ENCODE assay signal across 8 cellular contexts in the genomic region with DNA sequence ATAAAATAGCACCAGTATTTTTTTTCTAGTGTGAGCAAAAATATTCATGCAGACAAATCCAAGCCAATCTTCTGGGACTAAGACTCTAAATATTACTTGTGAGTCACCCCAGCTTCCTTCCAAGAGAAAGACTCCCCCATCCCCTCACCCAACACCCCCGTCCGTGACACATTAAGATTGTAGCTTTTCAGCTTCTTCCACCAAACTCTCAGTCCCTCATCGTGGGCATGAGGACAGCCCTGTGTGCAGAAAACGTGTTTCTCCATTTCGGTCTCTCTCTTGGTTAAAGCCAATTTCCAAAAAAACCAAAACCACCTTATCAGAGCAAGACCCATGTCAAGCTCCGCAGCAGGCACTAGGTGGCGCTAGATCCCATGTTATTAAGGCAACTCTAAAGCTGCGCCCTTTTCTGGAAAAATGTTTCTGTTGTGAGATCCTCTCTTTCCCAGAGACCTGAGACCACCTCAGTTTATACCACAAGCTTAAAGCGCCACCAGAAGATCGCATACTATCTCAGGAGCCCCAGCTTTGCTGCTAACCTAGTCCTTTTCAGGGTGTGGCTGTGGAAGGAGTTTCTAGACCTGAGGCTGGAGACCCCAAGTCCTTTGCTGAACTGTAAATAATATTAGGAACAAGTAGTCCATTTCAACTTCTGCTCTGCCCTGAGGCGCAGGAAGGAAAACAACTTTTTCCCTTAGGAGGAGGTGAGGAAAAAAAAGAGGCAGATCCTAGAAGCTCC.
A peak's percentile ranks its signal among the peaks of the same experiment; 100 is the strongest.
DNase-seq lines count a peak whose midpoint lies in the region; ATAC-seq and TF ChIP-seq lines count a peak whose summit lies in the region.

No MANE protein-coding gene starts in this region.

- H3K27me3 ChIP-seq in H9 (ENCODE audit: insufficient read depth, low read length) (no peaks in the 10 kb centered on the region), layer of hippocampus (ENCODE audit: control insufficient read depth, insufficient read depth, low read length) (no peaks in the 10 kb centered on the region)

- no peak overlapping the region for H2BK5ac ChIP-seq in H9 (ENCODE audit: insufficient read length, low read length)

- peak overlapping the region; percentile 94 for H2AFZ ChIP-seq in H9 (ENCODE audit: low read length)

- H3K14ac ChIP-seq in H9 (ENCODE audit: insufficient read depth, low read length), result no peak overlapping the region

- no peak overlapping the region for H2BK15ac ChIP-seq in H9 (ENCODE audit: low read depth, low read length)

- in situ Hi-C loops in ACHN (cut with HindIII; ENCODE audit: low pct_ligation_motif_present, low pct_unique_long_range_greater_than_20kb, low sequenced_read_pairs), result no loop called here

- H3T11ph ChIP-seq in H9 (ENCODE audit: low read length), result no peak overlapping the region

- no peaks in the 10 kb centered on the region for H3K36me3 Mint-ChIP-seq in H9 (ENCODE audit: insufficient read depth in 1 of 3, low read depth in 3 of 3)

- no peak overlapping the region for H3K23ac ChIP-seq in H9 (ENCODE audit: insufficient read length, low read depth, low read length)

- peak; percentile 95 for TF ChIP-seq CTCF in H9 (conservative IDR thresholded peaks at IDR 0.05)

- peak overlapping the region; percentile 6 to 19; a peak in 4 of 5 replicates for H3K4me3 Mint-ChIP-seq in H9

- H2BK12ac ChIP-seq in H9 (ENCODE audit: insufficient read length, low read depth, low read length), result no peak overlapping the region

- H4K8ac ChIP-seq in H9 (replicated peaks; ENCODE audit: insufficient read length, low read depth, low read length), result no peak overlapping the region

- peak overlapping the region; percentile 6 for H3K4me2 ChIP-seq in H9 (ENCODE audit: insufficient read depth, insufficient read length, low read length)

- H3K56ac ChIP-seq in H9 (ENCODE audit: insufficient read length, low read depth, low read length), result no peak overlapping the region

- H3K4me1 Mint-ChIP-seq in H9, result peaks cover 51 to 59% of the 10 kb centered on the region in 2 experiments

- H2BK120ac ChIP-seq in H9 (ENCODE audit: low read depth, low read length, poor library complexity, severe bottlenecking), result no peak overlapping the region

- H3K9me3 Mint-ChIP-seq in H9, result no peaks in the 10 kb centered on the region

- H3K27ac ChIP-seq in H9 (ENCODE audit: insufficient read length, low read depth, low read length) (no peak overlapping the region), cingulate gyrus (ENCODE audit: low read depth, low read length) (peak overlapping the region; percentile 58), layer of hippocampus (ENCODE audit: low read depth, low read length) (peak overlapping the region; percentile 10)

- no peaks in the 10 kb centered on the region for H3K79me2 ChIP-seq in H9 (ENCODE audit: insufficient read depth, low read length)

- no peak for ATAC-seq in GM19395 (IDR thresholded peaks at IDR 0.05; ENCODE audit: unreplicated experiment)

- H3K4ac ChIP-seq in H9 (ENCODE audit: low read depth, low read length), result no peak overlapping the region

- no peaks in the 10 kb centered on the region for H4K20me1 ChIP-seq in H9 (ENCODE audit: control insufficient read depth, insufficient read depth, insufficient read length)

- no CpG with 5 or more reads among the region's 11 CpGs for WGBS in H9 (ENCODE audit: extremely low coverage, insufficient read length, low lambda C conversion rate)

- no peak overlapping the region for H2AK5ac ChIP-seq in H9 (ENCODE audit: insufficient read length, low read length)

- no peak overlapping the region for H2BK20ac ChIP-seq in H9 (ENCODE audit: low read depth, low read length, poor library complexity, severe bottlenecking)

- peak overlapping the region; percentile 36 for H3K18ac ChIP-seq in H9 (ENCODE audit: insufficient read length, low read depth, low read length)

- no peak overlapping the region for H4K5ac ChIP-seq in H9 (ENCODE audit: insufficient read length, low read depth, low read length)

- H3K23me2 ChIP-seq in H9 (ENCODE audit: insufficient read length, low read depth, low read length, poor library complexity, severe bottlenecking), result no peaks in the 10 kb centered on the region

- no peaks in the 10 kb centered on the region for H3K9me3 ChIP-seq in H9 (ENCODE audit: control insufficient read depth, low read depth, low read length)

- DNase-seq in ACHN, result peak; percentile 80
- DNase-seq in H9, result peak; percentile 81
- peak; percentile 77 for DNase-seq in NCI-H510A (lab: John Stamatoyannopoulos, UW)
- DNase-seq in activated CD4-positive, alpha-beta T cell treated with anti-CD3 and anti-CD28 coated beads for 4 hours, result peak; percentile 81 to 84
- peak; percentile 69 to 71 for DNase-seq in stimulated activated CD4-positive, alpha-beta T cell treated with anti-CD3 and anti-CD28 coated beads, Interleukin-15, amount 100 ng/mL, for 48 hours (ENCODE audit: low read depth in 2 of 2)

- H4K91ac ChIP-seq in H9 (ENCODE audit: insufficient read length, low read depth, low read length), result no peak overlapping the region

- peaks cover 2% of the 10 kb centered on the region for H3K27me3 Mint-ChIP-seq in H9 (ENCODE audit: low read depth)

- peaks cover 9% of the 10 kb centered on the region; the same call in 1 of the 2 replicates for H3K4me1 ChIP-seq in H9 (ENCODE audit: insufficient read depth, low read length)

- H3K9ac ChIP-seq in H9 (ENCODE audit: extremely low read depth, insufficient read length, low read length), result no peak overlapping the region

- H3K79me1 ChIP-seq in H9 (ENCODE audit: insufficient read depth, low read depth, low read length, poor library complexity, severe bottlenecking), result no peaks in the 10 kb centered on the region

- H3K27ac Mint-ChIP-seq in H9, result peak overlapping the region in 2 of 3 experiments; percentile 73 to 92; a peak in 6 of 7 replicates
